11 cellular contexts compared by ENCODE assay signal in the genomic region with DNA sequence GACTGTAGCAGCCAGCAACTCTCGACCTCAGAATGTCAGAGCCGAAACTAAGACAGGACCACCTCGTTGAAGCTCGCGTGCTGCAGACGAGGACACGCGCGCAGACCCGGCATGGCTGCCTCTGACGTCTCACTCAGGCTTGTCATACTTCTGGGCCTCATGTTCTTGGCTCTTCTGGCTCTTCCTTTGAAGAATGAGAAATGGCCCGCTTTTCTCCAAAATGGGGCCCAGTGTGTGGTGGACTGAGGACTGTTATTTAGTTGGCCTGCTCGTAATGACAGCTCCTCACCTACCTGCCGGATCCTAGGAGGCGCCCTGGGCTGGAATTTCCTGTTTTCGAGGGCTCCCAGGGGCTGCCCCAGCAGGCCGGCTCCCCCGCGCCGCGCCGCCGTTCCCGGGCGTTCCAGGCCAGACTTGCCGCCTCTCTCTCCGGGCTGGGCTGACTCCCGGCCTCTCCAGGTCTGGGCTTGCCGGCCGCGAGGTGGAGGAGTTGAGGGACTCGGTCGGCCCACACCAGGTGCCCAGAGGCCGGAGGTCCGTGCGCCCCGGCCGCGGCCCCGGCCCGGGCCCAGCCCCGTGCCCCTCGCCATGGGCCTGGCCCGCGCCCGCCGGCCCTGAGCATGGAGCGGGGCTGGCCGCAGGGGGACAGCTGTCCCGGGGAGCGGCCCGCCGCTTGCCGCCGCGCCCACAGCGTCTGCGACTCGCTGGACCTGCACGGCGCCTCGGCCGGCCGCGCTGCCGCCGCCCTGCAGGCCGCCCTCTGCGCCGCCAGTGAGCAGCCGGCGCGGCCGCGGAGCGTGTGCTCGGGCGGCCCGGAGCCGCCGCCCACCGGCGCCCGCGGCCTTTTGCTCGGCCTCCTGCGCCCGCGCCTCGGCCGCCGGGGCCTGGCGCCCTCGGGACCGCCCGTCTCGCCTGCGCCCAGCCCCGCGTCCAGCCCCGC. TPM values are rescaled to one million over a fixed set of nuclear protein-coding genes. Genes with fewer than 3 reads are reported as not detected.
DNase-seq lines count a peak whose midpoint lies in the region; ATAC-seq and TF ChIP-seq lines count a peak whose summit lies in the region.
"Had no signal": no experiment of that assay in that cellular context is flagged by ENCODE, and none has a peak within 500 bp of the region (broad histone marks: within the 10 kb centered on the region; RNA-seq: fewer than 3 reads in every experiment).

No MANE protein-coding gene starts in this region.

- H3K4me3 Mint-ChIP-seq in activated naive CD4-positive, alpha-beta T cell treated with anti-CD3 and anti-CD28 coated beads for 36 hours, result peak overlapping the region; percentile 11
- H3K4me3 Mint-ChIP-seq: T-helper 1 cell treated with Interleukin-12 subunit alpha and Interleukin-12 subunit beta and Interleukin-4 antibody, amounts not matched to agents 30 μg/mL and 1 μg/mL, for 36 hours had no signal

- H3K4me1 ChIP-seq in upper lobe of right lung, result peaks cover 22% of the 10 kb centered on the region

- no peak overlapping the region for H3K27ac Mint-ChIP-seq in activated naive CD4-positive, alpha-beta T cell treated with anti-CD3 and anti-CD28 coated beads for 36 hours
- H3K27ac Mint-ChIP-seq: T-helper 1 cell treated with Interleukin-12 subunit alpha and Interleukin-12 subunit beta and Interleukin-4 antibody, amounts not matched to agents 30 μg/mL and 1 μg/mL, for 36 hours had no signal

- peaks cover 11% of the 10 kb centered on the region for H3K27me3 Mint-ChIP-seq in activated naive CD4-positive, alpha-beta T cell treated with anti-CD3 and anti-CD28 coated beads for 36 hours (ENCODE audit: low read depth)

- H3K4me1 Mint-ChIP-seq in activated naive CD4-positive, alpha-beta T cell treated with anti-CD3 and anti-CD28 coated beads for 36 hours (ENCODE audit: low read depth), result peaks cover 8% of the 10 kb centered on the region

- TF ChIP-seq CTCF in astrocyte of the cerebellum (IDR thresholded peaks at IDR 0.05; ENCODE audit: low read depth, low read length, missing control alignments), result no peak
- TF ChIP-seq CTCF in kidney epithelial cell (IDR thresholded peaks at IDR 0.05; ENCODE audit: insufficient read depth, low read length, poor library complexity, severe bottlenecking), result no peak
- TF ChIP-seq CTCF in upper lobe of right lung (IDR thresholded peaks at IDR 0.05), result no peak

- H3K36me3 ChIP-seq in kidney epithelial cell (ENCODE audit: control insufficient read depth, insufficient read depth, low read length), result no peaks in the 10 kb centered on the region
- peaks cover 20% of the 10 kb centered on the region for H3K36me3 ChIP-seq in upper lobe of right lung

- in situ Hi-C loops in astrocyte of the cerebellum (cut with HindIII; ENCODE audit: low sequenced_read_pairs), result no loop called here

- H3K27me3 ChIP-seq in kidney epithelial cell (ENCODE audit: control insufficient read depth, insufficient read depth, low read length) (no peaks in the 10 kb centered on the region), upper lobe of right lung (no peaks in the 10 kb centered on the region)

- CTCF ChIA-PET in activated naive CD4-positive, alpha-beta T cell treated with anti-CD3 and anti-CD28 coated beads for 36 hours (lab: Charles Lee), result interaction anchor here (1.0 to 1.3 kb wide), 4 partner anchors 9 to 38 kb away, joined by 3 to 7 read pairs (median 4); no protein-coding TSS in a partner anchor

- no peak for DNase-seq in activated naive CD4-positive, alpha-beta T cell treated with anti-CD3 and anti-CD28 coated beads for 36 hours
- no peak for DNase-seq in activated naive CD4-positive, alpha-beta T cell treated with anti-CD3 and anti-CD28 coated beads, Interleukin-2, amount 50 U/mL, for 16 hours
- DNase-seq in astrocyte of the cerebellum (ENCODE audit: low read depth) (no peak), kidney epithelial cell (ENCODE audit: low read depth) (no peak), upper lobe of right lung (peak; percentile 88), head of caudate nucleus (no peak)
- DNase-seq: effector memory CD4-positive, alpha-beta T cell had no signal

- H3K36me3 Mint-ChIP-seq in activated naive CD4-positive, alpha-beta T cell treated with anti-CD3 and anti-CD28 coated beads for 36 hours (ENCODE audit: low read depth), result peaks cover 2% of the 10 kb centered on the region

- intact Hi-C loops in activated naive CD4-positive, alpha-beta T cell treated with anti-CD3 and anti-CD28 coated beads for 36 hours (cut with micrococcal nuclease), result loop anchor here (5.0 kb wide), 2 partner anchors 127 to 337 kb away; no protein-coding TSS in a partner anchor
- intact Hi-C loops in upper lobe of right lung (cut with DNase I) (loop anchor here (10.0 kb wide), 1 partner anchor 80 kb away; no protein-coding TSS in a partner anchor), head of caudate nucleus (cut with DNase I) (loop anchor here (5.0 kb wide), 2 partner anchors 87 to 113 kb away; partner anchors contain the start of genes ABCB8 and ABCF2)

- H3K9me3 Mint-ChIP-seq in activated naive CD4-positive, alpha-beta T cell treated with anti-CD3 and anti-CD28 coated beads for 36 hours, result no peaks in the 10 kb centered on the region
- H3K9me3 Mint-ChIP-seq: T-helper 1 cell treated with Interleukin-12 subunit alpha and Interleukin-12 subunit beta and Interleukin-4 antibody, amounts not matched to agents 30 μg/mL and 1 μg/mL, for 36 hours had no signal

- no peaks in the 10 kb centered on the region for H3K9me3 ChIP-seq in upper lobe of right lung

- H3K27ac ChIP-seq in upper lobe of right lung, result peak overlapping the region; percentile 70

- peak overlapping the region; percentile 23 for H3K4me3 ChIP-seq in astrocyte of the cerebellum (ENCODE audit: low read depth, low read length)
- H3K4me3 ChIP-seq in kidney epithelial cell (ENCODE audit: low read depth, low read length), result peak overlapping the region; percentile 38
- H3K4me3 ChIP-seq in upper lobe of right lung, result peak overlapping the region; percentile 28

- peak; percentile 46 for ATAC-seq in upper lobe of right lung
- no peak for ATAC-seq in GM19397 (IDR thresholded peaks at IDR 0.05; ENCODE audit: unreplicated experiment)
- no peak for ATAC-seq in HG02610 (IDR thresholded peaks at IDR 0.05; ENCODE audit: unreplicated experiment)

RNA-seq across cellular contexts. Expression of gene AGAP3, which starts 28.1 kb away (rescaled TPM):
- 10 to 100 TPM; 16.7 to 17.7 TPM for total RNA-seq in activated naive CD4-positive, alpha-beta T cell treated with anti-CD3 and anti-CD28 coated beads for 36 hours
- total RNA-seq in kidney epithelial cell (77.4 and 92.8 TPM in 2 replicates), upper lobe of right lung (152 TPM)

RNA-seq across cellular contexts. Expression of gene TMUB1, which starts 31.1 kb away (rescaled TPM):
- total RNA-seq in activated naive CD4-positive, alpha-beta T cell treated with anti-CD3 and anti-CD28 coated beads for 36 hours, result 10 to 100 TPM; 30.2 to 35.0 TPM
- 46.3 and 66.0 TPM in 2 replicates for total RNA-seq in kidney epithelial cell
- 36.3 TPM for total RNA-seq in upper lobe of right lung

RNA-seq across cellular contexts. Expression of gene FASTK, which starts 33.8 kb away (rescaled TPM):
- total RNA-seq in activated naive CD4-positive, alpha-beta T cell treated with anti-CD3 and anti-CD28 coated beads for 36 hours, result 10 to 100 TPM; 43.6 to 45.7 TPM
- total RNA-seq in kidney epithelial cell (70.9 and 71.7 TPM in 2 replicates), upper lobe of right lung (54.2 TPM)

RNA-seq across cellular contexts. Expression of gene GBX1, which starts 53.1 kb away (rescaled TPM):
- not detected for total RNA-seq in activated naive CD4-positive, alpha-beta T cell treated with anti-CD3 and anti-CD28 coated beads for 36 hours
- total RNA-seq in kidney epithelial cell (not detected in 2 replicates), upper lobe of right lung (not detected)
- total RNA-seq: skeletal muscle tissue had no signal

RNA-seq across cellular contexts. Expression of gene SLC4A2, which starts 55.0 kb away (rescaled TPM):
- total RNA-seq in activated naive CD4-positive, alpha-beta T cell treated with anti-CD3 and anti-CD28 coated beads for 36 hours, result 10 to 100 TPM; 25.6 to 29.7 TPM
- total RNA-seq in kidney epithelial cell (166 and 201 TPM in 2 replicates), upper lobe of right lung (178 TPM)
